Comparison of ENCODE assay signal across 20 cellular contexts in the genomic region with DNA sequence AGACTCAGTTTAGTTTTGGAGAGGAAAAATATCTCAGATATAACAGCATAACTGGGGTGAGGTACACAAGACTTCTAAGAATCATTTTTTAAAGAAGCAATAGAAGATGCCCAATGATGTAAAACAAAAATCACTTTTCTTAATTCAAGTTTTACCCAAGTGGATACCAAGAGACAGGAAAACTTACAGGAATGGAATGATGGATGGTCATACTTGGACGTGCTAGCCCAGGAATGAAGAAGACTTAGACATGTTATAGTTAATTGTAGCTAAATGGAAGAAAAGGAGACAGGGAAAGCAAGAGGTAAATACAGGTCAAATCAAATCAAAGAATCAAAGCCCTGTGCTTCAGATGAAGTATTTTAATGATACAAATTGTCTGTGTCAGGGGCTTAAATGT.
DNase-seq lines count a peak whose midpoint lies in the region; FAIRE-seq and TF ChIP-seq lines count a peak whose summit lies in the region.
"Had no signal": no experiment of that assay in that cellular context is flagged by ENCODE, and none has a peak within 500 bp of the region (broad histone marks: within the 10 kb centered on the region; RNA-seq: fewer than 3 reads in every experiment).

No MANE protein-coding gene starts in this region.

- POLR2A ChIA-PET in MCF 10A (lab: Yijun Ruan, JAX): interaction anchor here (0.6 to 3.0 kb wide), 14 partner anchors 9 to 435 kb away, joined by 3 to 24 read pairs (median 4); a partner anchor contains a TSS

- WGBS in mammary epithelial cell (ENCODE audit: low coverage, missing lambda C conversion rate): 0% methylated on average over 1 of the region's 1 CpG
- 0% methylated on average over 1 of the region's 1 CpG for WGBS in mesenchymal stem cell

- CTCF ChIA-PET in MCF 10A (lab: Yijun Ruan, JAX): interaction anchor here (0.6 kb wide), 1 partner anchor 37 kb away, joined by 3 read pairs; no protein-coding TSS in a partner anchor
- CTCF ChIA-PET in mammary epithelial cell (lab: Charles Lee; ENCODE audit: low non-redundant PET): interaction anchor here (0.6 kb wide), 1 partner anchor 95 kb away, joined by 3 read pairs; no protein-coding TSS in a partner anchor

- H3K4me1 ChIP-seq in breast epithelium: no peaks in the 10 kb centered on the region
- H3K4me1 ChIP-seq in mammary epithelial cell (ENCODE audit: insufficient read depth, low read length): peaks cover 44% of the 10 kb centered on the region
- H3K4me1 ChIP-seq in mesenchymal stem cell (ENCODE audit: control insufficient read depth, insufficient read depth, low read depth, low read length): peaks cover 1% of the 10 kb centered on the region
- H3K4me1 ChIP-seq: HAP-1, Peyer's patch had no signal

- no peak overlapping the region for H3K4ac ChIP-seq in mesenchymal stem cell (ENCODE audit: low read depth in 1 of 2, low read length in 2 of 2)

- peaks cover 58% of the 10 kb centered on the region for H3K4me1 Mint-ChIP-seq in MCF 10A (ENCODE audit: insufficient read depth, unreplicated experiment)

- H3K9me3 ChIP-seq in breast epithelium (no peaks in the 10 kb centered on the region), mammary epithelial cell (replicated peaks; ENCODE audit: insufficient read depth, low read length) (no peaks in the 10 kb centered on the region), mesenchymal stem cell (ENCODE audit: control insufficient read depth, low read length) (no peaks in the 10 kb centered on the region)
- H3K9me3 ChIP-seq: HAP-1, left lung, neutrophil, Peyer's patch had no signal

- intact Hi-C loops in MCF 10A (cut with micrococcal nuclease): loop anchor here (2.0 to 5.0 kb wide), 4 partner anchors 50 to 376 kb away; no protein-coding TSS in a partner anchor
- intact Hi-C loops in breast epithelium (cut with DNase I; ENCODE audit: low total_unique reads): loop anchor here (5.0 kb wide), 1 partner anchor 980 kb away; no protein-coding TSS in a partner anchor
- intact Hi-C loops in mammary epithelial cell (cut with micrococcal nuclease): loop anchor here (1.0 kb wide), 1 partner anchor 29 kb away; no protein-coding TSS in a partner anchor

- no peaks in the 10 kb centered on the region for H3K79me2 ChIP-seq in mammary epithelial cell (ENCODE audit: insufficient read depth, low read length)

- BruUV-seq in MCF 10A (replicated peaks; lab: Mats Ljungman, UMichigan) (no TSS peak), mammary epithelial cell (replicated peaks; lab: Mats Ljungman, UMichigan) (no TSS peak)

- no peak overlapping the region for H3K23ac ChIP-seq in mesenchymal stem cell (ENCODE audit: low read length in 2 of 2)

- H3K9ac ChIP-seq in mammary epithelial cell (ENCODE audit: insufficient read depth, low read length): peak overlapping the region; percentile 45
- peak overlapping the region; percentile 59 for H3K9ac ChIP-seq in mesenchymal stem cell (ENCODE audit: low read length)

- H3K36me3 Mint-ChIP-seq in MCF 10A (ENCODE audit: insufficient read depth, unreplicated experiment): no peaks in the 10 kb centered on the region

- no peak for DNase-seq in MCF 10A (ENCODE audit: unreplicated experiment)
- no peak for DNase-seq in breast epithelium (ENCODE audit: low spot score in 2 of 2)
- DNase-seq in mammary epithelial cell: no peak
- DNase-seq in mesenchymal stem cell: no peak
- no peak for DNase-seq in GM13976 (ENCODE audit: low spot score)
- DNase-seq in urothelium cell line (ENCODE audit: low spot score): no peak
- no peak for DNase-seq in ecto neural progenitor cell (ENCODE audit: low spot score)
- no peak for DNase-seq in hippocampal formation (lab: John Stamatoyannopoulos, UW)
- DNase-seq: activated CD4-positive, alpha-beta T cell treated with anti-CD3 and anti-CD28 coated beads for 1 hour; left lung; NCI-H1694; NCI-H82; Peyer's patch had no signal

- H3K4me3 Mint-ChIP-seq in MCF 10A (ENCODE audit: unreplicated experiment): peak overlapping the region; percentile 15
- H3K4me3 Mint-ChIP-seq: activated T-helper 1 cell treated with anti-CD3 and anti-CD28 coated beads, Interleukin-12 subunit alpha, Interleukin-12 subunit beta, Interleukin-2, Interleukin-4 antibody, amounts not matched to agents 30 ng/mL and 10 ng/mL and 1 ng/mL, durations not matched to agents 14 hours and 24 hours and 36 hours; dendritic cell treated with granulocyte-macrophage colony-stimulating factor and Interleukin-4, amounts not matched to agents 40 ng/mL and 50 ng/mL, for 4 days had no signal

- H3K4me3 ChIP-seq in breast epithelium (no peak overlapping the region), mammary epithelial cell (replicated peaks in 1 of 3; ENCODE audit: insufficient read depth in 1 of 3, low read depth in 2 of 3, low read length in 3 of 3) (no peak overlapping the region), mesenchymal stem cell (ENCODE audit: insufficient read depth in 1 of 2, low read depth in 1 of 2, low read length in 2 of 2) (no peak overlapping the region)
- H3K4me3 ChIP-seq: HAP-1, left lung, MG63, Peyer's patch had no signal

- H3K36me3 ChIP-seq in breast epithelium (no peaks in the 10 kb centered on the region), mammary epithelial cell (ENCODE audit: insufficient read depth, low read length) (no peaks in the 10 kb centered on the region), mesenchymal stem cell (ENCODE audit: control insufficient read depth in 1 of 2, insufficient read depth in 2 of 2, low read depth in 1 of 2, low read length in 2 of 2) (no peaks in the 10 kb centered on the region)
- H3K36me3 ChIP-seq: HAP-1, left lung, MG63, neutrophil, Peyer's patch had no signal

- H2BK12ac ChIP-seq in mesenchymal stem cell (ENCODE audit: low read length in 2 of 2): no peak overlapping the region

- H3K27me3 ChIP-seq in breast epithelium: no peaks in the 10 kb centered on the region
- H3K27me3 ChIP-seq in mammary epithelial cell (ENCODE audit: insufficient read depth, low read length): no peaks in the 10 kb centered on the region
- H3K27me3 ChIP-seq in mesenchymal stem cell (ENCODE audit: control insufficient read depth in 1 of 2, insufficient read depth in 1 of 2, low read length in 2 of 2): no peaks in the 10 kb centered on the region
- H3K27me3 ChIP-seq: left lung, MG63, neutrophil, Peyer's patch had no signal

- H4K20me1 ChIP-seq in mammary epithelial cell (ENCODE audit: insufficient read depth, low read length): no peaks in the 10 kb centered on the region

- H3K27ac ChIP-seq in breast epithelium (no peak overlapping the region), mammary epithelial cell (ENCODE audit: insufficient read depth, low read depth, low read length) (peak overlapping the region; percentile 88), mesenchymal stem cell (ENCODE audit: low read length, poor library complexity, severe bottlenecking) (no peak overlapping the region)
- H3K27ac ChIP-seq: 22Rv1, neutrophil, Peyer's patch had no signal

- TF ChIP-seq POLR2A in breast epithelium (IDR thresholded peaks at IDR 0.05): no peak

- H3K27ac Mint-ChIP-seq in MCF 10A (ENCODE audit: low read depth, unreplicated experiment): peak overlapping the region; percentile 91
- H3K27ac Mint-ChIP-seq: activated T-helper 1 cell treated with anti-CD3 and anti-CD28 coated beads, Interleukin-12 subunit alpha, Interleukin-12 subunit beta, Interleukin-2, Interleukin-4 antibody, amounts not matched to agents 30 ng/mL and 10 ng/mL and 1 ng/mL, durations not matched to agents 14 hours and 24 hours and 36 hours had no signal

- no peak overlapping the region for H3K18ac ChIP-seq in mesenchymal stem cell (ENCODE audit: low read depth in 1 of 2, low read length in 2 of 2)

- H4K8ac ChIP-seq in mesenchymal stem cell (ENCODE audit: low read length): no peak overlapping the region

- no peaks in the 10 kb centered on the region for H3K27me3 Mint-ChIP-seq in MCF 10A (ENCODE audit: insufficient read depth, unreplicated experiment)

- peak overlapping the region; percentile 46 for H3K4me2 ChIP-seq in mammary epithelial cell (ENCODE audit: insufficient read depth, low read depth, low read length)
- H3K4me2 ChIP-seq in mesenchymal stem cell (ENCODE audit: low read length, poor library complexity, severe bottlenecking): no peak overlapping the region

- no peak overlapping the region for H4K91ac ChIP-seq in mesenchymal stem cell (ENCODE audit: low read length)

- FAIRE-seq in urothelium cell line (lab: Jason Lieb, UNC): no peak
- FAIRE-seq: bronchial epithelial cell had no signal

- H2BK15ac ChIP-seq in mesenchymal stem cell (ENCODE audit: low read depth, poor library complexity, severe bottlenecking): no peak overlapping the region

- H2BK5ac ChIP-seq in mesenchymal stem cell (ENCODE audit: low read depth, low read length, poor library complexity, severe bottlenecking): no peak overlapping the region

- H2AFZ ChIP-seq in mammary epithelial cell (ENCODE audit: low read depth, low read length): peak overlapping the region; percentile 15
- no peak overlapping the region for H2AFZ ChIP-seq in mesenchymal stem cell (ENCODE audit: low read depth, low read length)

- H3K9me3 Mint-ChIP-seq in MCF 10A (ENCODE audit: unreplicated experiment): no peaks in the 10 kb centered on the region

- H2BK120ac ChIP-seq in mesenchymal stem cell (ENCODE audit: low read depth, low read length): no peak overlapping the region

- no peak overlapping the region for H2AK5ac ChIP-seq in mesenchymal stem cell (ENCODE audit: low read length, severe bottlenecking)

- no peaks in the 10 kb centered on the region for H3K79me1 ChIP-seq in mesenchymal stem cell (replicated peaks; ENCODE audit: low read length, poor library complexity, severe bottlenecking)

- TF ChIP-seq CTCF in MCF 10A (IDR thresholded peaks at IDR 0.05; ENCODE audit: unreplicated experiment): no peak
- TF ChIP-seq CTCF in breast epithelium (IDR thresholded peaks at IDR 0.05): no peak
- TF ChIP-seq CTCF in mammary epithelial cell (conservative IDR thresholded peaks at IDR 0.05 in 1 of 2, IDR thresholded peaks at IDR 0.05 in 1 of 2; ENCODE audit: extremely low read depth in 1 of 2, insufficient read depth in 1 of 2, low read depth in 1 of 2, low read length in 2 of 2): no peak
- TF ChIP-seq CTCF in GM13976 (IDR thresholded peaks at IDR 0.05; ENCODE audit: borderline replicate concordance, control extremely low read depth, extremely low read depth, insufficient read depth, missing control alignments): no peak

- in situ Hi-C loops in mammary epithelial cell (cut with MboI; ENCODE audit: low sequenced_read_pairs in 2 of 2) (no loop called here), GM13976 (cut with MboI; ENCODE audit: low sequenced_read_pairs, unreplicated experiment) (no loop called here)

- dilution Hi-C loops in mammary epithelial cell (cut with HindIII; ENCODE audit: low sequenced_read_pairs): loop anchor here (10.0 kb wide), 1 partner anchor 112 kb away; no protein-coding TSS in a partner anchor

- no peak overlapping the region for H3K14ac ChIP-seq in mesenchymal stem cell (ENCODE audit: low read length in 2 of 2)
